ENCODE assay signal across 8 cellular contexts in genomic region chr13:44191504-44192171, GRCh38.
DNase-seq lines count a peak whose midpoint lies in the region; ATAC-seq and TF ChIP-seq lines count a peak whose summit lies in the region.

No MANE protein-coding gene starts in this region.

- H3K79me1 ChIP-seq in H9 (ENCODE audit: insufficient read depth, low read depth, low read length, poor library complexity, severe bottlenecking): no peaks in the 10 kb centered on the region

- H2BK120ac ChIP-seq in H9 (ENCODE audit: low read depth, low read length, poor library complexity, severe bottlenecking): no peak overlapping the region

- H3K36me3 Mint-ChIP-seq in H9 (ENCODE audit: insufficient read depth in 1 of 3, low read depth in 3 of 3) (no peaks in the 10 kb centered on the region), neural progenitor cell (no peaks in the 10 kb centered on the region)
- no peaks in the 10 kb centered on the region for H3K36me3 Mint-ChIP-seq in activated T-cell treated with anti-CD3 and anti-CD28 coated beads, Interleukin-2, amount 50 U/mL, for 72 hours (ENCODE audit: insufficient read depth in 2 of 2)

- peak overlapping the region; percentile 22 for H4K5ac ChIP-seq in H9 (ENCODE audit: insufficient read length, low read depth, low read length)

- H3K9ac ChIP-seq in H9 (ENCODE audit: extremely low read depth, insufficient read length, low read length) (no peak overlapping the region), neural progenitor cell (no peak overlapping the region)

- no peak overlapping the region for H2BK12ac ChIP-seq in H9 (ENCODE audit: insufficient read length, low read depth, low read length)

- H3K27me3 Mint-ChIP-seq in H9 (ENCODE audit: low read depth) (peaks cover 5% of the 10 kb centered on the region; the same call in 1 of the 2 replicates), neural progenitor cell (ENCODE audit: insufficient read depth, low read depth) (peaks cover 5% of the 10 kb centered on the region)
- peaks cover 44% of the 10 kb centered on the region for H3K27me3 Mint-ChIP-seq in activated T-cell treated with anti-CD3 and anti-CD28 coated beads, Interleukin-2, amount 50 U/mL, for 72 hours (ENCODE audit: low read depth)

- no peaks in the 10 kb centered on the region for H3K23me2 ChIP-seq in H9 (ENCODE audit: insufficient read length, low read depth, low read length, poor library complexity, severe bottlenecking)

- WGBS in H9 (ENCODE audit: extremely low coverage, insufficient read length, low lambda C conversion rate): no CpG with 5 or more reads among the region's 15 CpGs

- H2AFZ ChIP-seq in H9 (ENCODE audit: low read length): peak overlapping the region; percentile 92
- H2AFZ ChIP-seq in neural progenitor cell (replicated peaks): peak overlapping the region; percentile 58

- no peak overlapping the region for H3K18ac ChIP-seq in H9 (ENCODE audit: insufficient read length, low read depth, low read length)

- no peak overlapping the region for H3K4me2 ChIP-seq in H9 (ENCODE audit: insufficient read depth, insufficient read length, low read length)
- H3K4me2 ChIP-seq in neural progenitor cell: no peak overlapping the region

- H3K36me3 ChIP-seq in neural progenitor cell: no peaks in the 10 kb centered on the region

- H4K20me1 ChIP-seq in H9 (ENCODE audit: control insufficient read depth, insufficient read depth, insufficient read length) (no peaks in the 10 kb centered on the region), neural progenitor cell (ENCODE audit: low read depth) (no peaks in the 10 kb centered on the region)

- no peak overlapping the region for H3T11ph ChIP-seq in H9 (ENCODE audit: low read length)

- TF ChIP-seq CTCF in H9 (conservative IDR thresholded peaks at IDR 0.05) (peak; percentile 71), fibroblast of pulmonary artery (IDR thresholded peaks at IDR 0.05; ENCODE audit: low read length, missing control alignments) (peak; percentile 81), neural progenitor cell (IDR thresholded peaks at IDR 0.05) (peak; percentile 74)

- H3K4me1 Mint-ChIP-seq in H9 (peaks cover 0 to 2% of the 10 kb centered on the region in 2 experiments; a peak in 3 of 4 replicates), neural progenitor cell (peaks cover 13% of the 10 kb centered on the region)
- peaks cover 38% of the 10 kb centered on the region for H3K4me1 Mint-ChIP-seq in activated T-cell treated with anti-CD3 and anti-CD28 coated beads, Interleukin-2, amount 50 U/mL, for 72 hours (ENCODE audit: low read depth)

- no peak overlapping the region for H3K4ac ChIP-seq in H9 (ENCODE audit: low read depth, low read length)

- H3K27ac Mint-ChIP-seq in H9 (peak overlapping the region in 1 of 3 experiments; percentile 71; a peak in 1 of 7 replicates), neural progenitor cell (no peak overlapping the region)
- H3K27ac Mint-ChIP-seq in activated T-cell treated with anti-CD3 and anti-CD28 coated beads, Interleukin-2, amount 50 U/mL, for 72 hours: no peak overlapping the region

- H4K91ac ChIP-seq in H9 (ENCODE audit: insufficient read length, low read depth, low read length): no peak overlapping the region

- peak; percentile 32 to 40 for ATAC-seq in activated T-cell treated with anti-CD3 and anti-CD28 coated beads, Interleukin-2, amount 50 U/mL, for 72 hours (replicated peaks in 1 of 2)
- no peak for ATAC-seq in HG03439 (IDR thresholded peaks at IDR 0.05; ENCODE audit: unreplicated experiment)
- no peak for ATAC-seq in GM19452 (IDR thresholded peaks at IDR 0.05; ENCODE audit: unreplicated experiment)

- no peak overlapping the region for H3K23ac ChIP-seq in H9 (ENCODE audit: insufficient read length, low read depth, low read length)

- H3K4me1 ChIP-seq in H9 (ENCODE audit: insufficient read depth, low read length) (no peaks in the 10 kb centered on the region), neural progenitor cell (peaks cover 4% of the 10 kb centered on the region)

- no peaks in the 10 kb centered on the region for H3F3A ChIP-seq in neural progenitor cell (ENCODE audit: low read depth)

- DNase-seq in AML-193 (lab: John Stamatoyannopoulos, UW): peak; percentile 46 to 48
- peak; percentile 53 for DNase-seq in H9
- DNase-seq in NOMO-1 treated with dmso at 0.1 percent for 144 hours (lab: John Stamatoyannopoulos, UW; ENCODE audit: unreplicated experiment): peak; percentile 86
- DNase-seq in activated T-cell treated with anti-CD3 and anti-CD28 coated beads, Interleukin-2, amount 50 U/mL, for 72 hours: peak; percentile 30 to 34
- peak; percentile 86 for DNase-seq in fibroblast of pulmonary artery (ENCODE audit: low read depth)
- DNase-seq in neural progenitor cell (ENCODE audit: low spot score): peak; percentile 83

- H3K4me3 Mint-ChIP-seq in H9 (no peak overlapping the region), neural progenitor cell (no peak overlapping the region)
- H3K4me3 Mint-ChIP-seq in activated T-cell treated with anti-CD3 and anti-CD28 coated beads, Interleukin-2, amount 50 U/mL, for 72 hours: peak overlapping the region; percentile 9 to 29

- H2BK5ac ChIP-seq in H9 (ENCODE audit: insufficient read length, low read length): no peak overlapping the region

- H3K27me3 ChIP-seq in H9 (ENCODE audit: insufficient read depth, low read length) (no peaks in the 10 kb centered on the region), neural progenitor cell (no peaks in the 10 kb centered on the region)

- no peak overlapping the region for H2BK20ac ChIP-seq in H9 (ENCODE audit: low read depth, low read length, poor library complexity, severe bottlenecking)

- no peaks in the 10 kb centered on the region for H3K79me2 ChIP-seq in H9 (ENCODE audit: insufficient read depth, low read length)
- H3K79me2 ChIP-seq in neural progenitor cell (ENCODE audit: low read depth): no peaks in the 10 kb centered on the region

- H3K4me3 ChIP-seq in fibroblast of pulmonary artery (replicated peaks; ENCODE audit: low read depth, low read length) (no peak overlapping the region), neural progenitor cell (no peak overlapping the region)

- no peak overlapping the region for H4K8ac ChIP-seq in H9 (replicated peaks; ENCODE audit: insufficient read length, low read depth, low read length)

- H3K9me3 ChIP-seq in H9 (ENCODE audit: control insufficient read depth, low read depth, low read length): no peaks in the 10 kb centered on the region
- H3K9me3 ChIP-seq in neural progenitor cell (ENCODE audit: low read depth): no peaks in the 10 kb centered on the region

- H2AK5ac ChIP-seq in H9 (ENCODE audit: insufficient read length, low read length): no peak overlapping the region

- no peak overlapping the region for H2BK15ac ChIP-seq in H9 (ENCODE audit: low read depth, low read length)

- H3K14ac ChIP-seq in H9 (ENCODE audit: insufficient read depth, low read length): no peak overlapping the region

- H3K27ac ChIP-seq in H9 (ENCODE audit: insufficient read length, low read depth, low read length) (no peak overlapping the region), neural progenitor cell (no peak overlapping the region)

- no peaks in the 10 kb centered on the region for H3K9me3 Mint-ChIP-seq in H9
- H3K9me3 Mint-ChIP-seq in activated T-cell treated with anti-CD3 and anti-CD28 coated beads, Interleukin-2, amount 50 U/mL, for 72 hours: peaks cover 0 to 2% of the 10 kb centered on the region in 2 donors
- H3K9me3 Mint-ChIP-seq in neural progenitor cell: no peaks in the 10 kb centered on the region

- H3K56ac ChIP-seq in H9 (ENCODE audit: insufficient read length, low read depth, low read length): no peak overlapping the region

Comparison
In these comparisons a context has a peak if more than half of its experiments do, and no peak if none do; other contexts are left out.
1. DNase-seq: peak in every context shown above with its lines; median percentile 86 in NOMO-1 treated with dmso at 0.1 percent for 144 hours; 86 in fibroblast of pulmonary artery; 83 in neural progenitor cell; 53 in H9; 47 in AML-193; 32 in activated T-cell treated with anti-CD3 and anti-CD28 coated beads, Interleukin-2, amount 50 U/mL, for 72 hours.
2. H3K4me3 Mint-ChIP-seq: peak in activated T-cell treated with anti-CD3 and anti-CD28 coated beads, Interleukin-2, amount 50 U/mL, for 72 hours (2 of 2); none in H9 (0 of 2) and neural progenitor cell (single experiment).
3. ATAC-seq: peak in activated T-cell treated with anti-CD3 and anti-CD28 coated beads, Interleukin-2, amount 50 U/mL, for 72 hours (2 of 2); none in HG03439 (single experiment) and GM19452 (single experiment).
4. Peak in every context shown above with its lines, with median percentiles within 50 percentile points of each other: CTCF ChIP-seq.